ENCODE assay signal across 7 cellular contexts in genomic region chr11:114400974-114401223, GRCh38.
DNase-seq lines count a peak whose midpoint lies in the region; ATAC-seq and TF ChIP-seq lines count a peak whose summit lies in the region.

No MANE protein-coding gene starts in this region.

- no peak for DNase-seq in HL-60 (ENCODE audit: low read depth in 1 of 2, low spot score in 1 of 2)
- DNase-seq in stimulated activated naive CD8-positive, alpha-beta T cell treated with anti-CD3 and anti-CD28 coated beads, Interleukin-15, amount 100 ng/mL, for 72 hours: no peak
- no peak for DNase-seq in GOT3 (lab: John Stamatoyannopoulos, UW)
- DNase-seq in posterior cingulate gyrus: no peak

- no peaks in the 10 kb centered on the region for H3K9me3 ChIP-seq in iPS-20b (ENCODE audit: insufficient read depth, low read depth, low read length)

- H3K27ac ChIP-seq in HL-60 (replicated peaks) (peak overlapping the region; percentile 93), iPS-20b (ENCODE audit: low read length) (peak overlapping the region; percentile 84)

- peak overlapping the region; percentile 97 for H3K4me3 Mint-ChIP-seq in activated naive CD8-positive, alpha-beta T cell
- peak overlapping the region; percentile 86 to 96 for H3K4me3 Mint-ChIP-seq in stimulated activated naive CD8-positive, alpha-beta T cell treated with anti-CD3 and anti-CD28 coated beads, Interleukin-15, amount 100 ng/mL, for 72 hours

- H3K4me3 ChIP-seq in HL-60 (replicated peaks; ENCODE audit: insufficient read depth, low read length) (peak overlapping the region; percentile 52), iPS-20b (ENCODE audit: low read length) (peak overlapping the region; percentile 81)

- intact Hi-C loops in posterior cingulate gyrus (cut with DNase I): loop anchor here (1.0 kb wide), 1 partner anchor 38 kb away; the partner anchor contains the start of gene REXO2

- no peak for ATAC-seq in stimulated activated naive CD8-positive, alpha-beta T cell treated with anti-CD3 and anti-CD28 coated beads, Interleukin-15, amount 100 ng/mL, for 72 hours
- no peak for ATAC-seq in HG02981 (IDR thresholded peaks at IDR 0.05; ENCODE audit: unreplicated experiment)

- peaks cover 34% of the 10 kb centered on the region for H3K36me3 ChIP-seq in iPS-20b (ENCODE audit: insufficient read depth, low read depth, low read length)

- H3K9ac ChIP-seq in iPS-20b (ENCODE audit: low read depth, low read length): peak overlapping the region; percentile 92

- no peaks in the 10 kb centered on the region for H3K9me3 Mint-ChIP-seq in activated naive CD8-positive, alpha-beta T cell (ENCODE audit: low read depth)
- H3K9me3 Mint-ChIP-seq in stimulated activated naive CD8-positive, alpha-beta T cell treated with anti-CD3 and anti-CD28 coated beads, Interleukin-15, amount 100 ng/mL, for 72 hours: no peaks in the 10 kb centered on the region

- peaks cover 13% of the 10 kb centered on the region for H3K36me3 Mint-ChIP-seq in activated naive CD8-positive, alpha-beta T cell

- no peaks in the 10 kb centered on the region for H3K27me3 ChIP-seq in HL-60 (ENCODE audit: insufficient read depth, poor library complexity, severe bottlenecking)
- no peaks in the 10 kb centered on the region for H3K27me3 ChIP-seq in iPS-20b (ENCODE audit: insufficient read depth, low read length)

- H3K27me3 Mint-ChIP-seq in activated naive CD8-positive, alpha-beta T cell: no peaks in the 10 kb centered on the region
- no peaks in the 10 kb centered on the region for H3K27me3 Mint-ChIP-seq in stimulated activated naive CD8-positive, alpha-beta T cell treated with anti-CD3 and anti-CD28 coated beads, Interleukin-15, amount 100 ng/mL, for 72 hours

- H3K4me1 ChIP-seq in iPS-20b (ENCODE audit: insufficient read depth, low read length): peaks cover 4% of the 10 kb centered on the region; the same call in 1 of the 2 replicates

- peak overlapping the region; percentile 99 for H3K27ac Mint-ChIP-seq in activated naive CD8-positive, alpha-beta T cell
- peak overlapping the region; percentile 98 to 99 for H3K27ac Mint-ChIP-seq in stimulated activated naive CD8-positive, alpha-beta T cell treated with anti-CD3 and anti-CD28 coated beads, Interleukin-15, amount 100 ng/mL, for 72 hours

- TF ChIP-seq CTCF in HL-60 (IDR thresholded peaks at IDR 0.05; ENCODE audit: insufficient read depth, low read length): no peak

- H3K4me1 Mint-ChIP-seq in activated naive CD8-positive, alpha-beta T cell (ENCODE audit: low read depth): peaks cover 64% of the 10 kb centered on the region
- peaks cover 63% of the 10 kb centered on the region for H3K4me1 Mint-ChIP-seq in stimulated activated naive CD8-positive, alpha-beta T cell treated with anti-CD3 and anti-CD28 coated beads, Interleukin-15, amount 100 ng/mL, for 72 hours
